Comparison of ENCODE assay signal across 1 cellular context in genomic region chr6:50842861-50843384, GRCh38.
TF ChIP-seq lines count a peak whose summit lies in the region.

No MANE protein-coding gene starts in this region.

TF ChIP-seq in endothelial cell of umbilical vein, 7 proteins besides CTCF, POLR2A, EP300 and RAD21:
- TF ChIP-seq JUN (IDR thresholded peaks at IDR 0.05; ENCODE audit: borderline replicate concordance, insufficient read depth, insufficient read length, low read depth) (no peak), EZH2 (IDR thresholded peaks at IDR 0.05; ENCODE audit: borderline replicate concordance, low read depth, low read length, severe bottlenecking) (peak; percentile 61)
